ENCODE assay signal across 8 cellular contexts in the genomic region with DNA sequence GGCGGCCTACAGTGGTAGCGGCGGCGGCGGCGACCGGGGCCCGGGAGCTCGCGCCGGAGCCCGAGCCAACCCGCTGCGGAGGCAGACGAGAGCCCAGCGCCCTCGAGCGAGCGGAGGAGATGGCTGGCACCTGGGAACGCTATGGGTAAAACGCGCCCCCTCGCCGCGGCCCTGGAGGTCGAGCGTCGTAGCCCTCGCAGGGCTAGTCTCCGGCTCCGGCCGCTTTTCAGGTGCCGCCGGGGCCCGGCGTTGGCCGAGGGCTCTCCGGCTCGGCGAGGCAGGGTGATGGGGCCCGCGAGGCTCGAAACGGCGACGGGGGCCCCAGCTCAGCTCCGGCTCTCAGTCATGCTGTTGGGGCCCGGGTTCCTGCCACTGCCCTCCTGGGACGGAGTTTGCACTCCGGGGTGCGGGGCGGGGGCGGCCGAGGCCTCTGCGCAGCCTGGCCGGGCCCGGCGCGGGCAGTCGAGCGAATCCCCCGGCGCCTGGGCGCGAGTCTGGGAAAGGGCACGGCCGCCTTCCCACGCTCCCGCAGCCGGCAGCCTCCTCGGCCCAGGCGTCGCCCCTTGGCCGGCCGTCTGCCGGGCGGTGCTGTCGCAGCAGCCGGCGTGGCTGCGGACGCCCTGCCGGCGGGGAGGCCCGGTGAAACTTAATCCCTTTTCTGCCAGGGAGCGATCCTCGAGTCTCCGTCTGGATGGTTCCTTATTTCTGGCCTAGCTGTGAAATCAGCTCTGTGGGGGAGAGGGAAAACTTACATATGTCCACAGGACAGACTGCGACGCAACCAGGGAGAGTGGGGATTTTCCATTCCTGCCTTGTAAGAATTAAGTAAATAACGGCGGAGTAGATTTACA. TPM values are rescaled to one million over a fixed set of nuclear protein-coding genes. Genes with fewer than 3 reads are reported as not detected.
DNase-seq lines count a peak whose midpoint lies in the region; ATAC-seq and TF ChIP-seq lines count a peak whose summit lies in the region.

No MANE protein-coding gene starts in this region.

- POLR2A ChIA-PET in CD8-positive, alpha-beta T cell (lab: Charles Lee) = interaction anchor here (0.7 to 2.4 kb wide), 3 partner anchors 50 to 175 kb away, joined by 3 to 7 read pairs (median 4); no protein-coding TSS in a partner anchor
- POLR2A ChIA-PET in activated CD4-positive, alpha-beta memory T cell treated with anti-CD3 and anti-CD28 coated beads, Interleukin-2, amount 10 ng/mL, durations not matched to agents 7 days and 5 days (lab: Charles Lee) = interaction anchor here (0.8 to 1.7 kb wide), 3 partner anchors 10 to 198 kb away, joined by 3 to 9 read pairs (median 3); a partner anchor contains a TSS

- CTCF ChIA-PET in CD8-positive, alpha-beta T cell (lab: Charles Lee) = interaction anchor here (1.4 kb wide), 1 partner anchor 49 kb away, joined by 3 read pairs; a partner anchor contains a TSS
- CTCF ChIA-PET in activated CD4-positive, alpha-beta memory T cell treated with anti-CD3 and anti-CD28 coated beads, Interleukin-2, amount 10 ng/mL, durations not matched to agents 7 days and 5 days (lab: Charles Lee) = interaction anchor here (1.2 kb wide), 1 partner anchor 49 kb away, joined by 4 read pairs; a partner anchor contains a TSS

- no peaks in the 10 kb centered on the region for H3K27me3 ChIP-seq in CD8-positive, alpha-beta T cell (ENCODE audit: insufficient read depth, low read length)
- no peaks in the 10 kb centered on the region for H3K27me3 ChIP-seq in effector memory CD4-positive, alpha-beta T cell (replicated peaks; ENCODE audit: control insufficient read depth, insufficient read depth, low read length, poor library complexity, severe bottlenecking)
- peaks cover 0 to 18% of the 10 kb centered on the region in 2 experiments for H3K27me3 ChIP-seq in mesenchymal stem cell (ENCODE audit: control insufficient read depth in 1 of 2, insufficient read depth in 1 of 2, low read length in 2 of 2)

- intact Hi-C loops in CD8-positive, alpha-beta T cell (cut with DNase I, micrococcal nuclease) = loop anchor here (5.0 to 10.0 kb wide), 4 partner anchors 49 to 266 kb away; a partner anchor contains a TSS

- no peak overlapping the region for H4K91ac ChIP-seq in mesenchymal stem cell (ENCODE audit: low read length)

- H3K23ac ChIP-seq in mesenchymal stem cell (ENCODE audit: low read length in 2 of 2) = no peak overlapping the region

- peaks cover 25% of the 10 kb centered on the region for H3K4me1 ChIP-seq in CD8-positive, alpha-beta T cell (ENCODE audit: insufficient read depth, low read length)
- H3K4me1 ChIP-seq in effector memory CD4-positive, alpha-beta T cell (ENCODE audit: control insufficient read depth, insufficient read depth, low read length, poor library complexity, severe bottlenecking) = no peaks in the 10 kb centered on the region
- no peaks in the 10 kb centered on the region for H3K4me1 ChIP-seq in mesenchymal stem cell (ENCODE audit: control insufficient read depth, insufficient read depth, low read depth, low read length)

- H3K4me1 Mint-ChIP-seq in CD8-positive, alpha-beta T cell (ENCODE audit: low read depth) = peaks cover 43% of the 10 kb centered on the region
- H3K4me1 Mint-ChIP-seq in activated CD4-positive, alpha-beta memory T cell treated with anti-CD3 and anti-CD28 coated beads, Interleukin-2, amount 10 ng/mL, durations not matched to agents 7 days and 5 days = peaks cover 23% of the 10 kb centered on the region

- H3K4me2 ChIP-seq in mesenchymal stem cell (ENCODE audit: low read length, poor library complexity, severe bottlenecking) = peak overlapping the region; percentile 68

- 2% methylated on average over 45 of the region's 92 CpGs for WGBS in mesenchymal stem cell

- peak overlapping the region; percentile 80 for H4K8ac ChIP-seq in mesenchymal stem cell (ENCODE audit: low read length)

- peaks cover 5% of the 10 kb centered on the region for H3K36me3 Mint-ChIP-seq in CD8-positive, alpha-beta T cell
- no peaks in the 10 kb centered on the region for H3K36me3 Mint-ChIP-seq in activated CD4-positive, alpha-beta memory T cell treated with anti-CD3 and anti-CD28 coated beads, Interleukin-2, amount 10 ng/mL, durations not matched to agents 7 days and 5 days (ENCODE audit: low read depth)

- peak overlapping the region; percentile 44 for H2BK15ac ChIP-seq in mesenchymal stem cell (ENCODE audit: low read depth, poor library complexity, severe bottlenecking)

- peak overlapping the region in 1 of 2 experiments; percentile 69 for H3K4ac ChIP-seq in mesenchymal stem cell (ENCODE audit: low read depth in 1 of 2, low read length in 2 of 2)

- no peak overlapping the region for H2BK5ac ChIP-seq in mesenchymal stem cell (ENCODE audit: low read depth, low read length, poor library complexity, severe bottlenecking)

- no peaks in the 10 kb centered on the region for H3K9me3 ChIP-seq in CD8-positive, alpha-beta T cell (ENCODE audit: low read length)
- H3K9me3 ChIP-seq in effector memory CD4-positive, alpha-beta T cell (ENCODE audit: control insufficient read depth, low read length) = no peaks in the 10 kb centered on the region
- H3K9me3 ChIP-seq in mesenchymal stem cell (ENCODE audit: control insufficient read depth, low read length) = no peaks in the 10 kb centered on the region

- peak overlapping the region; percentile 89 for H3K4me3 Mint-ChIP-seq in CD8-positive, alpha-beta T cell
- peak overlapping the region; percentile 77 for H3K4me3 Mint-ChIP-seq in activated CD4-positive, alpha-beta memory T cell treated with anti-CD3 and anti-CD28 coated beads, Interleukin-2, amount 10 ng/mL, durations not matched to agents 7 days and 5 days

- peak overlapping the region; percentile 86 for H3K27ac Mint-ChIP-seq in CD8-positive, alpha-beta T cell
- H3K27ac Mint-ChIP-seq in activated CD4-positive, alpha-beta memory T cell treated with anti-CD3 and anti-CD28 coated beads, Interleukin-2, amount 10 ng/mL, durations not matched to agents 7 days and 5 days = no peak overlapping the region

- H3K18ac ChIP-seq in mesenchymal stem cell (ENCODE audit: low read depth in 1 of 2, low read length in 2 of 2) = peak overlapping the region; percentile 70

- H3K79me1 ChIP-seq in mesenchymal stem cell (replicated peaks; ENCODE audit: low read length, poor library complexity, severe bottlenecking) = peaks cover 3% of the 10 kb centered on the region

- no peak overlapping the region for H2AK5ac ChIP-seq in mesenchymal stem cell (ENCODE audit: low read length, severe bottlenecking)

- peak overlapping the region; percentile 83 for H3K9ac ChIP-seq in mesenchymal stem cell (ENCODE audit: low read length)

- H2BK12ac ChIP-seq in mesenchymal stem cell (ENCODE audit: low read length in 2 of 2) = peak overlapping the region in 1 of 2 experiments; percentile 63

- peaks cover 8% of the 10 kb centered on the region for H3K27me3 Mint-ChIP-seq in CD8-positive, alpha-beta T cell (ENCODE audit: low read depth)
- peaks cover 2% of the 10 kb centered on the region for H3K27me3 Mint-ChIP-seq in activated CD4-positive, alpha-beta memory T cell treated with anti-CD3 and anti-CD28 coated beads, Interleukin-2, amount 10 ng/mL, durations not matched to agents 7 days and 5 days

- peak overlapping the region; percentile 61 for H3K4me3 ChIP-seq in CD8-positive, alpha-beta T cell (ENCODE audit: low read depth, low read length)
- H3K4me3 ChIP-seq in effector memory CD4-positive, alpha-beta T cell (ENCODE audit: insufficient read depth, low read depth, low read length, poor library complexity, severe bottlenecking) = peak overlapping the region; percentile 56
- H3K4me3 ChIP-seq in mesenchymal stem cell (ENCODE audit: insufficient read depth in 1 of 2, low read depth in 1 of 2, low read length in 2 of 2) = peak overlapping the region; percentile 58 to 68

- no peaks in the 10 kb centered on the region for H3K36me3 ChIP-seq in CD8-positive, alpha-beta T cell (ENCODE audit: insufficient read depth, low read length)
- no peaks in the 10 kb centered on the region for H3K36me3 ChIP-seq in effector memory CD4-positive, alpha-beta T cell (ENCODE audit: control insufficient read depth, insufficient read depth, low read length)
- no peaks in the 10 kb centered on the region for H3K36me3 ChIP-seq in mesenchymal stem cell (ENCODE audit: control insufficient read depth in 1 of 2, insufficient read depth in 2 of 2, low read depth in 1 of 2, low read length in 2 of 2)

- no peak for TF ChIP-seq CTCF in CD8-positive, alpha-beta T cell (IDR thresholded peaks at IDR 0.05)

- peak overlapping the region; percentile 77 for H2AFZ ChIP-seq in mesenchymal stem cell (ENCODE audit: low read depth, low read length)

- DNase-seq in CD8-positive, alpha-beta T cell = peak; percentile 2 to 55 (median 21)
- DNase-seq in M059J (ENCODE audit: low read depth) (peak; percentile 56), mesenchymal stem cell (peak; percentile 77), foreskin melanocyte (no peak)
- DNase-seq in activated CD4-positive, alpha-beta memory T cell treated with anti-CD3 and anti-CD28 coated beads, Interleukin-2, amount 10 ng/mL, durations not matched to agents 7 days and 5 days = no peak
- peak; percentile 4 to 12 (median 7) for DNase-seq in effector memory CD4-positive, alpha-beta T cell
- DNase-seq in stimulated activated CD8-positive, alpha-beta memory T cell treated with anti-CD3 and anti-CD28 coated beads, Interleukin-4, amount 100 ng/mL, for 48 hours = peak; percentile 43

- peak overlapping the region; percentile 69 for H3K27ac ChIP-seq in CD8-positive, alpha-beta T cell (ENCODE audit: low read depth, low read length)
- H3K27ac ChIP-seq in effector memory CD4-positive, alpha-beta T cell (ENCODE audit: insufficient read depth, low read length, poor library complexity, severe bottlenecking) = peak overlapping the region; percentile 66
- peak overlapping the region; percentile 54 for H3K27ac ChIP-seq in mesenchymal stem cell (ENCODE audit: low read length, poor library complexity, severe bottlenecking)

- ATAC-seq in CD8-positive, alpha-beta T cell = peak; percentile 66
- peak; percentile 66 for ATAC-seq in GM21529 (IDR thresholded peaks at IDR 0.05; ENCODE audit: unreplicated experiment)

- no peak overlapping the region for H3K14ac ChIP-seq in mesenchymal stem cell (ENCODE audit: low read length in 2 of 2)

- no peaks in the 10 kb centered on the region for H3K9me3 Mint-ChIP-seq in CD8-positive, alpha-beta T cell
- no peaks in the 10 kb centered on the region for H3K9me3 Mint-ChIP-seq in activated CD4-positive, alpha-beta memory T cell treated with anti-CD3 and anti-CD28 coated beads, Interleukin-2, amount 10 ng/mL, durations not matched to agents 7 days and 5 days

- no peak overlapping the region for H2BK120ac ChIP-seq in mesenchymal stem cell (ENCODE audit: low read depth, low read length)

RNA-seq across cellular contexts. Expression of a gene that starts 0.8 kb away (rescaled TPM):
- total RNA-seq in CD8-positive, alpha-beta T cell = 10 to 100 TPM; 15.2 to 17.1 TPM
- 9.7 and 12.2 TPM in 2 replicates for total RNA-seq in M059J (2014; rRNA removed; shearing (Covaris generic))
- total RNA-seq in activated CD4-positive, alpha-beta memory T cell treated with anti-CD3 and anti-CD28 coated beads, Interleukin-2, amount 10 ng/mL, durations not matched to agents 7 days and 5 days = 1 to 10 TPM; 4.1 to 4.5 TPM
- polyA plus RNA-seq in mesenchymal stem cell (2013, experiment 1 of 2) = 7.2 TPM
- 7.1 TPM for polyA plus RNA-seq in mesenchymal stem cell (2013, experiment 2 of 2)

RNA-seq across cellular contexts. Expression of a gene that starts 49.0 kb away (rescaled TPM):
- not detected for total RNA-seq in CD8-positive, alpha-beta T cell
- total RNA-seq in M059J (2014; rRNA removed; shearing (Covaris generic)) = not detected in 2 replicates
- total RNA-seq in activated CD4-positive, alpha-beta memory T cell treated with anti-CD3 and anti-CD28 coated beads, Interleukin-2, amount 10 ng/mL, durations not matched to agents 7 days and 5 days = not detected
- not detected for polyA plus RNA-seq in mesenchymal stem cell (2013, experiment 1 of 2)
- not detected for polyA plus RNA-seq in mesenchymal stem cell (2013, experiment 2 of 2)

RNA-seq across cellular contexts. Expression of a gene that starts 50.9 kb away (rescaled TPM):
- 1,000 to 10,000 TPM; 1,763 to 1,785 TPM for total RNA-seq in CD8-positive, alpha-beta T cell
- total RNA-seq in M059J (2014; rRNA removed; shearing (Covaris generic)) = 36.8 and 44.6 TPM in 2 replicates
- total RNA-seq in activated CD4-positive, alpha-beta memory T cell treated with anti-CD3 and anti-CD28 coated beads, Interleukin-2, amount 10 ng/mL, durations not matched to agents 7 days and 5 days = 100 to 1,000 TPM; 112 to 119 TPM
- 151 TPM for polyA plus RNA-seq in mesenchymal stem cell (2013, experiment 1 of 2)
- 131 TPM for polyA plus RNA-seq in mesenchymal stem cell (2013, experiment 2 of 2)

Comparison
In these comparisons a context has a peak if more than half of its experiments do, and no peak if none do; other contexts are left out.
1. DNase-seq: peak in CD8-positive, alpha-beta T cell (7 of 7), M059J (single experiment), effector memory CD4-positive, alpha-beta T cell (3 of 3), mesenchymal stem cell (single experiment) and stimulated activated CD8-positive, alpha-beta memory T cell treated with anti-CD3 and anti-CD28 coated beads, Interleukin-4, amount 100 ng/mL, for 48 hours (single experiment); none in activated CD4-positive, alpha-beta memory T cell treated with anti-CD3 and anti-CD28 coated beads, Interleukin-2, amount 10 ng/mL, durations not matched to agents 7 days and 5 days (single experiment) and foreskin melanocyte (single experiment).
2. RNA of a gene that starts 50.9 kb away (total RNA-seq): 1,763 to 1,785 TPM in CD8-positive, alpha-beta T cell; 112 to 119 TPM in activated CD4-positive, alpha-beta memory T cell treated with anti-CD3 and anti-CD28 coated beads, Interleukin-2, amount 10 ng/mL, durations not matched to agents 7 days and 5 days and 36.8 to 44.6 TPM in M059J; every median in the first group is over 10 times any median in the second.
3. Peak in every context shown above with its lines, with median percentiles within 50 percentile points of each other: H3K27ac ChIP-seq and H3K4me3 ChIP-seq.